ENCODE assay signal across 6 cellular contexts in the genomic region with DNA sequence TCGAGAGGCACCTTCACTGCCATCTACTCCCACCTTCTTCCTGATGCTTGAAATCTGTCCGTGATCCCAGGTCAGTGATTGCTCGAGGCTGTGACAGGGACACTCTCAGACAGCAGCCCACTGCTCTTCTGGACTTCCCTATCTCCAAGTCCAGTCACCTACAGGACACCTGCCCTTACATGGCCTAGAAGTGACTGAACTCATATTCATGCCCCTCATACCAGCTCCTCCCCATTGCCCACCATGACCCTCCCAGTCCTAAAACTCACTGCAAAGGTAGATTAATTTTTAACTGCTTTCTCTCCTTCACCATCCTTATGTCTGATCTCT. TPM values are rescaled to one million over a fixed set of nuclear protein-coding genes. Genes with fewer than 3 reads are reported as not detected.
DNase-seq lines count a peak whose midpoint lies in the region; ATAC-seq and TF ChIP-seq lines count a peak whose summit lies in the region.

No MANE protein-coding gene starts in this region.

- H3K36me3 ChIP-seq in BLaER1 (no peaks in the 10 kb centered on the region), muscle layer of colon (ENCODE audit: insufficient read depth, low read length) (no peaks in the 10 kb centered on the region), mucosa of descending colon (ENCODE audit: low read depth) (no peaks in the 10 kb centered on the region)

- POLR2A ChIA-PET in activated CD8-positive, alpha-beta T cell treated with anti-CD3 and anti-CD28 coated beads for 36 hours (lab: Charles Lee) = interaction anchor here (0.7 to 8.1 kb wide), 4 partner anchors 14 to 1770 kb away, joined by 3 to 95 read pairs (median 5); no protein-coding TSS in a partner anchor

- peak overlapping the region; percentile 58; the same call in 1 of the 2 replicates for H3K4me3 ChIP-seq in BLaER1
- H3K4me3 ChIP-seq in muscle layer of colon (ENCODE audit: low read depth in 1 of 2, low read length in 2 of 2) = no peak overlapping the region
- no peak overlapping the region for H3K4me3 ChIP-seq in mucosa of descending colon

- peak overlapping the region; percentile 94 for H3K27ac Mint-ChIP-seq in activated CD8-positive, alpha-beta T cell treated with anti-CD3 and anti-CD28 coated beads for 36 hours

- no peak for TF ChIP-seq CTCF in activated CD8-positive, alpha-beta T cell treated with anti-CD3 and anti-CD28 coated beads for 36 hours (IDR thresholded peaks at IDR 0.05)
- no peak for TF ChIP-seq CTCF in mucosa of descending colon (IDR thresholded peaks at IDR 0.05)

- CTCF ChIA-PET in activated CD8-positive, alpha-beta T cell treated with anti-CD3 and anti-CD28 coated beads for 36 hours (lab: Charles Lee) = interaction anchor here (0.9 to 2.1 kb wide), 3 partner anchors 48 to 130 kb away, joined by 3 to 7 read pairs (median 4); no protein-coding TSS in a partner anchor

- H3K4me1 Mint-ChIP-seq in activated CD8-positive, alpha-beta T cell treated with anti-CD3 and anti-CD28 coated beads for 36 hours (ENCODE audit: low read depth) = peaks cover 81% of the 10 kb centered on the region

- no peaks in the 10 kb centered on the region for H4K20me1 ChIP-seq in BLaER1

- no peaks in the 10 kb centered on the region for H3K27me3 ChIP-seq in BLaER1
- H3K27me3 ChIP-seq in muscle layer of colon (ENCODE audit: control insufficient read depth in 1 of 2, insufficient read depth in 2 of 2, low read length in 2 of 2) = no peaks in the 10 kb centered on the region

- no peaks in the 10 kb centered on the region for H3K9me3 Mint-ChIP-seq in activated CD8-positive, alpha-beta T cell treated with anti-CD3 and anti-CD28 coated beads for 36 hours

- no peak for DNase-seq in activated CD8-positive, alpha-beta T cell treated with anti-CD3 and anti-CD28 coated beads for 36 hours
- no peak for DNase-seq in NOMO-1 treated with dmso at 0.1 percent for 144 hours (lab: John Stamatoyannopoulos, UW; ENCODE audit: unreplicated experiment)
- no peak for DNase-seq in mucosa of descending colon

- intact Hi-C loops in activated CD8-positive, alpha-beta T cell treated with anti-CD3 and anti-CD28 coated beads for 36 hours (cut with micrococcal nuclease) = loop anchor here (1.0 to 5.0 kb wide), 2 partner anchors 19 to 62 kb away; no protein-coding TSS in a partner anchor
- intact Hi-C loops in mucosa of descending colon (cut with DNase I, micrococcal nuclease) = no loop called here

- H3K4me3 Mint-ChIP-seq in activated CD8-positive, alpha-beta T cell treated with anti-CD3 and anti-CD28 coated beads for 36 hours = no peak overlapping the region

- peak overlapping the region; percentile 98 for H3K4me2 ChIP-seq in BLaER1

- H3K4me1 ChIP-seq in BLaER1 (peaks cover 87% of the 10 kb centered on the region), muscle layer of colon (ENCODE audit: insufficient read depth, low read length) (peaks cover 66% of the 10 kb centered on the region), mucosa of descending colon (ENCODE audit: low read depth) (peaks cover 83% of the 10 kb centered on the region)

- H3K36me3 Mint-ChIP-seq in activated CD8-positive, alpha-beta T cell treated with anti-CD3 and anti-CD28 coated beads for 36 hours (ENCODE audit: low read depth) = no peaks in the 10 kb centered on the region

- ATAC-seq in activated CD8-positive, alpha-beta T cell treated with anti-CD3 and anti-CD28 coated beads for 36 hours = no peak
- ATAC-seq in GM18861 (IDR thresholded peaks at IDR 0.05; ENCODE audit: unreplicated experiment) (no peak), mucosa of descending colon (no peak)

- H3K27me3 Mint-ChIP-seq in activated CD8-positive, alpha-beta T cell treated with anti-CD3 and anti-CD28 coated beads for 36 hours = no peaks in the 10 kb centered on the region

- H3K9ac ChIP-seq in BLaER1 (peak overlapping the region; percentile 88), muscle layer of colon (ENCODE audit: low read length) (peak overlapping the region; percentile 86)

- H3K27ac ChIP-seq in BLaER1 = peak overlapping the region; percentile 98
- H3K27ac ChIP-seq in muscle layer of colon (ENCODE audit: low read depth, low read length) = peak overlapping the region; percentile 99

- no peaks in the 10 kb centered on the region for H3K9me3 ChIP-seq in BLaER1
- no peaks in the 10 kb centered on the region for H3K9me3 ChIP-seq in muscle layer of colon (ENCODE audit: low read length)
- H3K9me3 ChIP-seq in mucosa of descending colon = no peaks in the 10 kb centered on the region

RNA-seq across cellular contexts. Expression of gene ARMC12, which starts 7.5 kb away (rescaled TPM):
- 1 to 10 TPM; 1.0 to 1.1 TPM for total RNA-seq in activated CD8-positive, alpha-beta T cell treated with anti-CD3 and anti-CD28 coated beads for 36 hours
- under 1 TPM; 0.31 to 0.55 (median 0.44) TPM for total RNA-seq in mucosa of descending colon

RNA-seq across cellular contexts. Expression of gene FKBP5, which starts 40.6 kb away (rescaled TPM):
- 10 to 100 TPM; 90.6 to 93.4 TPM for total RNA-seq in activated CD8-positive, alpha-beta T cell treated with anti-CD3 and anti-CD28 coated beads for 36 hours
- total RNA-seq in mucosa of descending colon = 100 to 1,000 TPM in 2 of 3 donors, 10 to 100 TPM in 1; 22.1 to 174 (median 150) TPM

RNA-seq across cellular contexts. Expression of gene CLPSL2, which starts 47.1 kb away (rescaled TPM):
- not detected for total RNA-seq in activated CD8-positive, alpha-beta T cell treated with anti-CD3 and anti-CD28 coated beads for 36 hours
- total RNA-seq in mucosa of descending colon = not detected

RNA-seq across cellular contexts. Expression of gene CLPSL1, which starts 51.5 kb away (rescaled TPM):
- not detected for total RNA-seq in activated CD8-positive, alpha-beta T cell treated with anti-CD3 and anti-CD28 coated beads for 36 hours
- total RNA-seq in mucosa of descending colon = not detected
